ENCODE assay signal across 18 cellular contexts in genomic region chr7:92797284-92797683, GRCh38. TPM values are rescaled to one million over a fixed set of nuclear protein-coding genes. Genes with fewer than 3 reads are reported as not detected.
DNase-seq lines count a peak whose midpoint lies in the region; ATAC-seq and TF ChIP-seq lines count a peak whose summit lies in the region.
"Had no signal": no experiment of that assay in that cellular context is flagged by ENCODE, and none has a peak within 500 bp of the region (broad histone marks: within the 10 kb centered on the region; RNA-seq: fewer than 3 reads in every experiment).

No MANE protein-coding gene starts in this region.

- peaks cover 14% of the 10 kb centered on the region for H3K4me1 Mint-ChIP-seq in Caco-2 (ENCODE audit: low read depth, unreplicated experiment)

- CTCF ChIA-PET in Caco-2 (lab: Charles Lee), result no interaction called here

- H3K27me3 Mint-ChIP-seq in Caco-2 (ENCODE audit: insufficient read depth, unreplicated experiment), result no peaks in the 10 kb centered on the region
- H3K27me3 Mint-ChIP-seq: activated naive CD4-positive, alpha-beta T cell treated with anti-CD3 and anti-CD28 coated beads, Interleukin-2, amount 10 ng/mL, durations not matched to agents 7 days and 5 days had no signal

- TF ChIP-seq CTCF in RWPE2 (IDR thresholded peaks at IDR 0.05; ENCODE audit: poor library complexity, severe bottlenecking) (no peak), cardiac muscle cell (IDR thresholded peaks at IDR 0.05; ENCODE audit: low read depth, low read length) (no peak), Caco-2 (IDR thresholded peaks at IDR 0.05; ENCODE audit: insufficient read depth in 1 of 2, low read depth in 1 of 2, low read length in 1 of 2, severe bottlenecking in 1 of 2, unreplicated experiment in 1 of 2) (no peak)

- H3K4me1 ChIP-seq in RWPE2 (ENCODE audit: insufficient read depth, poor library complexity, severe bottlenecking) (peaks cover 29% of the 10 kb centered on the region), cardiac muscle cell (ENCODE audit: low read depth) (peaks cover 6% of the 10 kb centered on the region), Caco-2 (peaks cover 6% of the 10 kb centered on the region; the same call in 1 of the 2 replicates)
- H3K4me1 ChIP-seq: colonic mucosa had no signal

- ATAC-seq in GM18502 (IDR thresholded peaks at IDR 0.05; ENCODE audit: poor library complexity, unreplicated experiment) (peak; percentile 21), HG02623 (IDR thresholded peaks at IDR 0.05; ENCODE audit: unreplicated experiment) (peak; percentile 13), RWPE2 (ENCODE audit: low read depth) (no peak)

- H3K9me3 Mint-ChIP-seq in Caco-2 (ENCODE audit: unreplicated experiment), result peaks cover 8% of the 10 kb centered on the region
- H3K9me3 Mint-ChIP-seq: activated naive CD4-positive, alpha-beta T cell treated with anti-CD3 and anti-CD28 coated beads, Interleukin-2, amount 10 ng/mL, durations not matched to agents 7 days and 5 days had no signal

- DNase-seq in RWPE2 (ENCODE audit: low spot score), result no peak
- DNase-seq in cardiac muscle cell (ENCODE audit: low read depth in 1 of 2, low spot score in 1 of 2), result no peak
- DNase-seq in Caco-2, result no peak
- DNase-seq in NCI-H1417 treated with DMSO at 0.1 percent for 48 hours (lab: John Stamatoyannopoulos, UW), result no peak
- no peak for DNase-seq in OCI-M1 (lab: John Stamatoyannopoulos, UW)
- DNase-seq in stimulated activated naive CD4-positive, alpha-beta T cell (lab: John Stamatoyannopoulos, UW), result no peak
- DNase-seq: colonic mucosa, DMS79 treated with DMSO at 0.1 percent for 48 hours, HCEC 1CT, lower lobe of right lung, NCI-H1694, NCI-H524 treated with DMSO at 0.1 percent for 48 hours, SIG-M5, stomach had no signal

- peak overlapping the region; percentile 21 for H3K27ac ChIP-seq in RWPE2 (ENCODE audit: poor library complexity, severe bottlenecking)
- H3K27ac ChIP-seq in cardiac muscle cell, result peak overlapping the region; percentile 46
- H3K27ac ChIP-seq: colonic mucosa, lower lobe of right lung, neural progenitor cell had no signal

- peaks cover 6% of the 10 kb centered on the region for H3K36me3 Mint-ChIP-seq in Caco-2 (ENCODE audit: insufficient read depth, unreplicated experiment)

- H3K36me3 ChIP-seq in RWPE2 (ENCODE audit: low read depth) (no peaks in the 10 kb centered on the region; the same call in none of the 2 replicates), cardiac muscle cell (no peaks in the 10 kb centered on the region), Caco-2 (ENCODE audit: control insufficient read depth, insufficient read depth, low read length) (no peaks in the 10 kb centered on the region; the same call in 1 of the 2 replicates)
- H3K36me3 ChIP-seq: colonic mucosa, lower lobe of right lung, neural progenitor cell, stomach had no signal

- no peak overlapping the region for H3K27ac Mint-ChIP-seq in Caco-2 (ENCODE audit: unreplicated experiment)
- H3K27ac Mint-ChIP-seq: activated naive CD4-positive, alpha-beta T cell treated with anti-CD3 and anti-CD28 coated beads, Interleukin-2, amount 10 ng/mL, durations not matched to agents 7 days and 5 days; neural progenitor cell had no signal

- H3K9me3 ChIP-seq in RWPE2 (ENCODE audit: severe bottlenecking) (no peaks in the 10 kb centered on the region), cardiac muscle cell (ENCODE audit: low read depth) (no peaks in the 10 kb centered on the region), Caco-2 (peaks cover 2% of the 10 kb centered on the region; the same call in 1 of the 2 replicates)
- H3K9me3 ChIP-seq: colonic mucosa, lower lobe of right lung, stomach had no signal

- no TSS peak for BruUV-seq in Caco-2 (replicated peaks; lab: Mats Ljungman, UMichigan)

- H3K27me3 ChIP-seq in RWPE2 (ENCODE audit: insufficient read depth, poor library complexity, severe bottlenecking) (no peaks in the 10 kb centered on the region), cardiac muscle cell (no peaks in the 10 kb centered on the region), Caco-2 (replicated peaks; ENCODE audit: control insufficient read depth, insufficient read depth, low read length) (no peaks in the 10 kb centered on the region)
- H3K27me3 ChIP-seq: colonic mucosa, neural progenitor cell, stomach had no signal

- POLR2A ChIA-PET in Caco-2 (lab: Charles Lee), result no interaction called here

- H3K4me3 ChIP-seq in RWPE2 (ENCODE audit: severe bottlenecking), result no peak overlapping the region
- no peak overlapping the region for H3K4me3 ChIP-seq in cardiac muscle cell
- H3K4me3 ChIP-seq in Caco-2 (ENCODE audit: low read depth, low read length), result no peak overlapping the region
- H3K4me3 ChIP-seq: colonic mucosa, lower lobe of right lung, neural progenitor cell, stomach had no signal

- intact Hi-C loops in Caco-2 (cut with micrococcal nuclease; ENCODE audit: unreplicated experiment), result no loop called here

- no peak overlapping the region for H3K4me3 Mint-ChIP-seq in Caco-2 (ENCODE audit: unreplicated experiment)
- H3K4me3 Mint-ChIP-seq: activated naive CD4-positive, alpha-beta T cell treated with anti-CD3 and anti-CD28 coated beads, Interleukin-2, amount 10 ng/mL, durations not matched to agents 7 days and 5 days; neural progenitor cell had no signal

RNA-seq across cellular contexts. Expression of gene CDK6, which starts 39.1 kb away (rescaled TPM):
- total RNA-seq in cardiac muscle cell, result 81.6 and 98.1 TPM in 2 replicates
- polyA plus RNA-seq in cardiac muscle cell, result 28.7 and 38.8 TPM in 2 replicates
- 165 and 175 TPM in 2 replicates for total RNA-seq in Caco-2 (2022)
